Comparison of ENCODE assay signal across 26 cellular contexts in the genomic region with DNA sequence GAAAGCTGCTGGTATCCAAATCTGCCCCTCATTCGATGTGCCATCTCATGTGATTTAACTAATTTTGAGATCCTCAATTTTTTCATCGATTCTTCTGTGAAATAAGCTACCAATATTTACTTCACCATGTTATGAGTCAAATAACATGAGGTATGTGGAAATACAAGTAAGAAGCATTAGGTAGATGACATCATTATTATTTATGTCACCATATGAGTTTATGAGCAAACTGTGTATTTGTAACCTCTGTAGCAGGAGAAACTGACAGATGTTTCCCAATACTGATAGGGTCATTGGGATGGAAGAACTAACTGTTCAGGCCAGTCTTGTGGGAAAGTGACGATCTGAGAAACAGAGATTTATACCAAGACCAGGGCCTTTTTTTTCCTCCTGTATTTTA.
"Had no signal": no experiment of that assay in that cellular context is flagged by ENCODE, and none has a peak within 500 bp of the region (broad histone marks: within the 10 kb centered on the region; RNA-seq: fewer than 3 reads in every experiment).

No MANE protein-coding gene starts in this region.

- H2AFZ ChIP-seq: neural progenitor cell, parathyroid adenoma had no signal

- H3K36me3 ChIP-seq: neural progenitor cell, ovary, spleen, suprapubic skin, tibial artery, transverse colon, upper lobe of right lung, uterus had no signal

- H3K9me3 ChIP-seq: ovary, psoas muscle, suprapubic skin, testis, tibial artery, transverse colon, upper lobe of right lung, uterus had no signal

- H3K27me3 ChIP-seq: neural progenitor cell, ovary, spleen, suprapubic skin, testis, tibial artery, transverse colon, upper lobe of right lung, uterus had no signal

- H3K9ac ChIP-seq: neural progenitor cell, parathyroid adenoma had no signal

- H3K4me2 ChIP-seq: neural progenitor cell, smooth muscle cell had no signal

- H3K79me2 ChIP-seq: parathyroid adenoma had no signal

- H3K27ac ChIP-seq: neural progenitor cell, ovary, parathyroid adenoma, psoas muscle, skin epidermis, spleen, suprapubic skin, testis, tibial artery, transverse colon, upper lobe of right lung, uterus had no signal

- H3K4me3 ChIP-seq: neural progenitor cell, ovary, psoas muscle, skin epidermis, smooth muscle cell, spleen, suprapubic skin, testis, tibial artery, transverse colon, upper lobe of right lung, uterus had no signal

- H3K4me1 ChIP-seq: parathyroid adenoma, psoas muscle, spleen, suprapubic skin, testis, tibial artery, transverse colon, upper lobe of right lung, uterus had no signal

- DNase-seq: natural killer cell; occipital lobe; ovary; posterior cingulate gyrus; psoas muscle; right cardiac atrium; spleen; stimulated activated CD4-positive, alpha-beta T cell treated with anti-CD3 and anti-CD28 coated beads, Interleukin-12 subunit alpha, Interleukin-12 subunit beta, amount 100 ng/mL, for 4 hours; stimulated activated CD4-positive, alpha-beta T cell treated with anti-CD3 and anti-CD28 coated beads, Interleukin-1b, Interleukin-23, amount 100 ng/mL, for 48 hours; stimulated activated CD4-positive, alpha-beta T cell treated with anti-CD3 and anti-CD28 coated beads, Interleukin-4, amount 100 ng/mL, for 1 hour; stimulated activated CD4-positive, alpha-beta T cell treated with anti-CD3 and anti-CD28 coated beads, Interleukin-4, amount 100 ng/mL, for 4 hours; stimulated activated CD8-positive, alpha-beta memory T cell treated with anti-CD3 and anti-CD28 coated beads, Interleukin-4, amount 100 ng/mL, for 48 hours; stimulated activated naive CD4-positive, alpha-beta T cell; stimulated activated naive CD8-positive, alpha-beta T cell treated with anti-CD3 and anti-CD28 coated beads, Interleukin-15, amount 100 ng/mL, for 72 hours; stimulated activated naive CD8-positive, alpha-beta T cell treated with anti-CD3 and anti-CD28 coated beads, Interleukin-15, Interleukin-2, amounts not matched to agents 100 U/mL and 50 U/mL, for 24 hours; substantia nigra; testis; tibial artery; transverse colon; upper lobe of right lung; uterus had no signal
